ENCODE assay signal across 16 cellular contexts in genomic region chr9:116165912-116166311, GRCh38. TPM values are rescaled to one million over a fixed set of nuclear protein-coding genes. Genes with fewer than 3 reads are reported as not detected.
A peak's percentile ranks its signal among the peaks of the same experiment; 100 is the strongest.
DNase-seq lines count a peak whose midpoint lies in the region; ATAC-seq and TF ChIP-seq lines count a peak whose summit lies in the region.
"Had no signal": no experiment of that assay in that cellular context is flagged by ENCODE, and none has a peak within 500 bp of the region (broad histone marks: within the 10 kb centered on the region; RNA-seq: fewer than 3 reads in every experiment).

No MANE protein-coding gene starts in this region.

- no peaks in the 10 kb centered on the region for H3K27me3 Mint-ChIP-seq in chondrocyte (ENCODE audit: low read depth)

- intact Hi-C loops in vagina (cut with DNase I) = no loop called here

- ATAC-seq in HG02840 (IDR thresholded peaks at IDR 0.05; ENCODE audit: low FRiP score, unreplicated experiment) = no peak
- ATAC-seq: GM23338, PC-3 had no signal

- TF ChIP-seq CTCF in chondrocyte (IDR thresholded peaks at IDR 0.05) (no peak), vagina (IDR thresholded peaks at IDR 0.05) (no peak)

- H3K4me1 Mint-ChIP-seq in chondrocyte (ENCODE audit: low read depth) = peaks cover 70% of the 10 kb centered on the region

- peaks cover 8% of the 10 kb centered on the region for H3K4me1 ChIP-seq in vagina
- H3K4me1 ChIP-seq: SJSA1 had no signal

- H3K27me3 ChIP-seq in vagina = no peaks in the 10 kb centered on the region
- H3K27me3 ChIP-seq: SJSA1 had no signal

- no peaks in the 10 kb centered on the region for H3K9me3 Mint-ChIP-seq in chondrocyte (ENCODE audit: low read depth)
- H3K9me3 Mint-ChIP-seq: GM23338 had no signal

- H3K4me3 Mint-ChIP-seq in chondrocyte (ENCODE audit: unreplicated experiment) = no peak overlapping the region
- H3K4me3 Mint-ChIP-seq: GM23338 had no signal

- TF ChIP-seq POLR2A in vagina (IDR thresholded peaks at IDR 0.05) = no peak

- DNase-seq in HCEC 1CT = peak; percentile 43
- no peak for DNase-seq in chondrocyte (ENCODE audit: low spot score)
- DNase-seq in iris pigment epithelial cell (ENCODE audit: low read depth) = peak; percentile 69
- no peak for DNase-seq in vagina (ENCODE audit: extremely low spot score in 2 of 2)
- no peak for DNase-seq in central memory CD4-positive, alpha-beta T cell
- DNase-seq in cortex of kidney (lab: John Stamatoyannopoulos, UW) = no peak
- no peak for DNase-seq in activated CD4-positive, alpha-beta T cell treated with anti-CD3 and anti-CD28 coated beads, Interleukin-2, amount 50 U/mL, for 48 hours
- DNase-seq: KG1, NCI-H1048, NCI-H1694, NCI-H446, NCI-H748 treated with DMSO at 0.1 percent for 48 hours had no signal

- peak overlapping the region; percentile 52 for H3K27ac Mint-ChIP-seq in chondrocyte (ENCODE audit: unreplicated experiment)
- H3K27ac Mint-ChIP-seq: GM23338 had no signal

- H3K4me3 ChIP-seq in vagina = no peak overlapping the region
- H3K4me3 ChIP-seq: GM23338, SJSA1 had no signal

- no peaks in the 10 kb centered on the region for H3K9me3 ChIP-seq in vagina
- H3K9me3 ChIP-seq: SJSA1 had no signal

- peaks cover 18% of the 10 kb centered on the region for H3K36me3 Mint-ChIP-seq in chondrocyte (ENCODE audit: low read depth)

- no peaks in the 10 kb centered on the region for H3K36me3 ChIP-seq in vagina

- H3K27ac ChIP-seq in vagina = peak overlapping the region; percentile 63
- H3K27ac ChIP-seq: SJSA1 had no signal

RNA-seq across cellular contexts. Expression of gene PAPPA, which starts 12.3 kb away (rescaled TPM):
- total RNA-seq in chondrocyte (143 to 222 TPM (median 219 TPM) in 3 replicates), vagina (4.4 TPM)
- total RNA-seq: PC-3 had no signal

Comparison
In these comparisons a context has a peak if more than half of its experiments do, and no peak if none do; other contexts are left out.
1. DNase-seq: peak in HCEC 1CT (single experiment) and iris pigment epithelial cell (single experiment); none in chondrocyte (single experiment), vagina (0 of 2), central memory CD4-positive, alpha-beta T cell (single experiment), cortex of kidney (single experiment) and activated CD4-positive, alpha-beta T cell treated with anti-CD3 and anti-CD28 coated beads, Interleukin-2, amount 50 U/mL, for 48 hours (0 of 2).
2. RNA of gene PAPPA, which starts 12.3 kb away (total RNA-seq): 143 to 222 TPM in chondrocyte; 4.4 TPM in vagina (single experiment); every median in the first group is over 10 times any median in the second.